ENCODE assay signal across 1 cellular context in genomic region chr15:70083946-70084345, GRCh38.
TF ChIP-seq lines count a peak whose summit lies in the region.

No MANE protein-coding gene starts in this region.

TF ChIP-seq in GM23338, 12 proteins besides CTCF, POLR2A, EP300 and RAD21 (continued from another document):
- TF ChIP-seq REST (IDR thresholded peaks at IDR 0.05; ENCODE audit: unreplicated experiment) (no peak), ZNF462 (CRISPR knock-in tag; IDR thresholded peaks at IDR 0.05) (no peak), ETS1 (IDR thresholded peaks at IDR 0.05) (no peak), CREB1 (CRISPR knock-in tag; IDR thresholded peaks at IDR 0.05; ENCODE audit: low read depth) (no peak), POLR2AphosphoS5 (IDR thresholded peaks at IDR 0.05; ENCODE audit: low read depth) (no peak), NANOG (IDR thresholded peaks at IDR 0.05; ENCODE audit: borderline replicate concordance) (no peak), ZNF331 (CRISPR knock-in tag; IDR thresholded peaks at IDR 0.05; ENCODE audit: low read depth) (no peak), JUNB (IDR thresholded peaks at IDR 0.05; ENCODE audit: unreplicated experiment) (no peak), ZNF114 (CRISPR knock-in tag; IDR thresholded peaks at IDR 0.05) (no peak)
